ENCODE assay signal across 8 cellular contexts in the genomic region with DNA sequence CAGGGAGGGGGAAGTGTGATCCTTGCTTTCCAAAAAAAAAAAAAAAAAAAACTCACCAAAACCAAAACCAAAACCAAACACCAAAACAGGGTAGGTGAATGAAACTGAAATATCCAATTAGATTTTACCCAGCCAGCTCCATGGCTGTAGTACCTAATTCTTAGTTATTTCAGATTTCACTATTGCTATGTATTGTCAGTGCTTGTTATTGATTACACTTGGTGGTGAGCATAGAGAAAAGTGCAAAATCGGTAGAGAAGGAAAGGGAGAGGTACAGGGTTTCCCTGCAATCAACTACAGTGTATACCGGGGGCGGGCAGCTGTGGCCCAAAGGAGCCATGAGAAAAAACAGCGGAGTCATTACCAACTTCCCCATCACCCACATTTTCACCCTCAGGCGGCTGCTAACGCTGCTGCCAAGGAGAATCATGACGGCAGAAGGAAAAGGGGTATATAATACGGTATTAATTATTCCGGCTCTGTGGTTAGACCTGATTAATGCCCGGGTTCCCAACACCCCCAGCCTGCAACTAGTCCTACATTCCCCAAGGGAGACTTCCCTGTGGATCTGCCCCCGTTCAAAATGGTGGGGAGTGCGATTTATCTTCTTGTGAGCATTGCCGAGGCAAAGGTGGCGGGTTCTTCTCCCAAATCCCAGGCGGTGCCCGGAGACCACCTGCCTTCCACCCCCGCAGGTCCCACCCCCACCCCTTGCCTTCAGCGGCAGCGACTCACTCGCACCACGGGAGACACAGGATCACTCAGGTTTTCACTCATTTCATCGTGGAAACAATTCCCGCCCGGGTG. TPM values are rescaled to one million over a fixed set of nuclear protein-coding genes. Genes with fewer than 3 reads are reported as not detected.
DNase-seq lines count a peak whose midpoint lies in the region; ATAC-seq and TF ChIP-seq lines count a peak whose summit lies in the region.

A gene (minus strand): TSS at position 30 of the 807 bp plus-strand sequence. CDS start 486 bp downstream, outside the sequence.

- H3K4me1 ChIP-seq in SK-N-SH (ENCODE audit: control insufficient read depth in 1 of 2, insufficient read depth in 2 of 2, low read depth in 1 of 2, low read length in 1 of 2) (peaks cover 0 to 3% of the 10 kb centered on the region in 2 experiments; a peak in 3 of 4 replicates), heart left ventricle (peaks cover 3 to 56% (median 46%) of the 10 kb centered on the region in 12 donors), psoas muscle (peaks cover 33% of the 10 kb centered on the region)

- peaks cover 63% of the 10 kb centered on the region for H3K79me2 ChIP-seq in SK-N-SH (ENCODE audit: insufficient read depth)

- peak within 1 kb of the TSS; percentile 97 for H3K4me3 Mint-ChIP-seq in activated naive CD8-positive, alpha-beta T cell

- no peak for TF ChIP-seq RAD21 in SK-N-SH (IDR thresholded peaks at IDR 0.05; ENCODE audit: low read length)

- CTCF ChIA-PET in SK-N-SH (lab: Yijun Ruan, JAX) = interaction anchor here (0.7 to 1.5 kb wide), 7 partner anchors 13 to 249 kb away, joined by 3 to 4 read pairs (median 4); a partner anchor contains a TSS

- H2AFZ ChIP-seq in SK-N-SH (ENCODE audit: low read depth) = no peak within 1 kb of the TSS

- peaks cover 19% of the 10 kb centered on the region for H3K36me3 Mint-ChIP-seq in activated naive CD8-positive, alpha-beta T cell

- H3K9ac ChIP-seq in SK-N-SH = peak within 1 kb of the TSS; percentile 100

- peaks cover 39 to 44% of the 10 kb centered on the region in 2 experiments for H3K36me3 ChIP-seq in SK-N-SH (replicated peaks in 1 of 2; ENCODE audit: control insufficient read depth in 1 of 2, insufficient read depth in 2 of 2, low read length in 1 of 2)
- H3K36me3 ChIP-seq in heart left ventricle = peaks cover 0 to 50% (median 21%) of the 10 kb centered on the region in 9 donors
- H3K36me3 ChIP-seq in psoas muscle (ENCODE audit: insufficient read depth in 1 of 2, low read depth in 1 of 2) = peaks cover 3 to 31% of the 10 kb centered on the region in 2 donors

- TF ChIP-seq POLR2A in heart left ventricle (IDR thresholded peaks at IDR 0.05) = no peak

- H3K9me3 ChIP-seq in SK-N-SH = no peaks in the 10 kb centered on the region
- H3K9me3 ChIP-seq in heart left ventricle = no peaks in the 10 kb centered on the region
- no peaks in the 10 kb centered on the region for H3K9me3 ChIP-seq in psoas muscle

- H3K27ac ChIP-seq in SK-N-SH (ENCODE audit: low read depth in 2 of 2, low read length in 1 of 2) (peak within 1 kb of the TSS; percentile 97), heart left ventricle (peak within 1 kb of the TSS; percentile 93 to 100 (median 99)), psoas muscle (peak within 1 kb of the TSS; percentile 100)

- H3K9me2 ChIP-seq in SK-N-SH = no peaks in the 10 kb centered on the region

- H3K4me1 Mint-ChIP-seq in activated naive CD8-positive, alpha-beta T cell (ENCODE audit: low read depth) = peaks cover 55% of the 10 kb centered on the region

- peaks cover 5% of the 10 kb centered on the region for H3F3A ChIP-seq in SK-N-SH (replicated peaks; ENCODE audit: insufficient read depth)

- peaks cover 54% of the 10 kb centered on the region for H4K20me1 ChIP-seq in SK-N-SH (ENCODE audit: insufficient read depth)

- H3K4me3 ChIP-seq in SK-N-SH (ENCODE audit: low read depth in 2 of 2, low read length in 1 of 2) (peak within 1 kb of the TSS; percentile 85 to 93), heart left ventricle (peak within 1 kb of the TSS; percentile 75 to 97 (median 93)), psoas muscle (peak within 1 kb of the TSS; percentile 88)

- H3K4me2 ChIP-seq in SK-N-SH = peak within 1 kb of the TSS; percentile 96

- no peak for TF ChIP-seq EP300 in SK-N-SH (IDR thresholded peaks at IDR 0.05; ENCODE audit: borderline replicate concordance in 1 of 2, low read depth in 1 of 2, low read length in 1 of 2)

- no peak for TF ChIP-seq CTCF in SK-N-SH (IDR thresholded peaks at IDR 0.05)
- TF ChIP-seq CTCF in heart left ventricle (IDR thresholded peaks at IDR 0.05) = no peak
- no peak for TF ChIP-seq CTCF in psoas muscle (IDR thresholded peaks at IDR 0.05)

- no peaks in the 10 kb centered on the region for H3K27me3 Mint-ChIP-seq in activated naive CD8-positive, alpha-beta T cell

- POLR2A ChIA-PET in SK-N-SH (lab: Yijun Ruan, JAX) = interaction anchor here (0.5 to 1.4 kb wide), 2 partner anchors 9 to 141 kb away, joined by 3 read pairs; no protein-coding TSS in a partner anchor

- peak; percentile 72 for DNase-seq in DMS 273 (lab: John Stamatoyannopoulos, UW; ENCODE audit: unreplicated experiment)
- DNase-seq in SK-N-SH = peak; percentile 35
- peak in 4 of 5 donors; percentile 26 to 59 (median 43) for DNase-seq in heart left ventricle
- DNase-seq in psoas muscle = peak in 1 of 2 donors; percentile 58
- DNase-seq in NCI-H2227 (lab: John Stamatoyannopoulos, UW; ENCODE audit: unreplicated experiment) = no peak

- ATAC-seq in HG02885 (IDR thresholded peaks at IDR 0.05; ENCODE audit: poor library complexity, unreplicated experiment) = peak; percentile 15
- no peak for ATAC-seq in heart left ventricle
- ATAC-seq in psoas muscle = no peak
- ATAC-seq in GM18861 (IDR thresholded peaks at IDR 0.05; ENCODE audit: unreplicated experiment) = no peak

- H3K9me3 Mint-ChIP-seq in activated naive CD8-positive, alpha-beta T cell (ENCODE audit: low read depth) = no peaks in the 10 kb centered on the region

- H3K27ac Mint-ChIP-seq in activated naive CD8-positive, alpha-beta T cell = peak within 1 kb of the TSS; percentile 100

- H3K27me3 ChIP-seq in SK-N-SH (ENCODE audit: insufficient read depth) (no peaks in the 10 kb centered on the region), heart left ventricle (no peaks in the 10 kb centered on the region), psoas muscle (ENCODE audit: insufficient read depth in 3 of 3, low read length in 2 of 3) (no peaks in the 10 kb centered on the region)

- 2% methylated on average over 21 of the region's 24 CpGs for WGBS in SK-N-SH (ENCODE audit: low lambda C conversion rate)
- WGBS in heart left ventricle, 4 donors = 0 to 1% (median 0%) methylated on average over 24 of the region's 24 CpGs
- 1% methylated on average over 24 of the region's 24 CpGs for WGBS in psoas muscle, 3 donors

- intact Hi-C loops in heart left ventricle (cut with DNase I) = loop anchor here in 3 of 10 donors (5.0 kb wide), 1 partner anchor 52 kb away; a partner anchor contains a TSS
- intact Hi-C loops in psoas muscle (cut with DNase I) = no loop called here

TF ChIP-seq in SK-N-SH, 30 proteins besides CTCF, POLR2A, EP300 and RAD21:
- peak; percentile 11; the same call in 1 of the 2 replicates for TF ChIP-seq POLR2AphosphoS5 (IDR thresholded peaks at IDR 0.05; ENCODE audit: low read depth, low read length)
- no peak for TF ChIP-seq FOXM1 (IDR thresholded peaks at IDR 0.05; ENCODE audit: low read depth)
- peak; percentile 21; the same call in 1 of the 2 replicates for TF ChIP-seq SIN3A (IDR thresholded peaks at IDR 0.05; ENCODE audit: borderline replicate concordance, low read depth, low read length)
- TF ChIP-seq ELF1 (IDR thresholded peaks at IDR 0.05) = 0 out of 2 replicates have a peak, but pooled peaks have one; percentile 6
- no peak for TF ChIP-seq CHD2 (IDR thresholded peaks at IDR 0.05; ENCODE audit: low read length, partially characterized antibody)
- no peak for TF ChIP-seq TEAD4 (IDR thresholded peaks at IDR 0.05; ENCODE audit: borderline replicate concordance, insufficient read depth)

RNA-seq across cellular contexts. Expression of the gene that starts here (rescaled TPM):
- polyA plus RNA-seq in SK-N-SH (2012; rRNA removed) (36.0 and 42.3 TPM in 2 replicates), heart left ventricle (10 to 100 TPM; 28.9 to 48.0 TPM), psoas muscle (10 to 100 TPM; 23.9 to 54.8 (median 35.6) TPM)
- polyA plus RNA-seq in SK-N-SH (2012; cell fraction: cytosol; rRNA removed) = 48.3 and 56.8 TPM in 2 replicates
- 18.6 and 35.2 TPM in 2 replicates for polyA plus RNA-seq in SK-N-SH (2012; cell fraction: nucleus; rRNA removed)
- total RNA-seq in heart left ventricle (10 to 100 TPM; 20.8 to 92.8 (median 40.7) TPM), psoas muscle (10 to 100 TPM; 43.1 to 57.2 (median 47.1) TPM)
